ENCODE assay signal across 15 cellular contexts in the genomic region with DNA sequence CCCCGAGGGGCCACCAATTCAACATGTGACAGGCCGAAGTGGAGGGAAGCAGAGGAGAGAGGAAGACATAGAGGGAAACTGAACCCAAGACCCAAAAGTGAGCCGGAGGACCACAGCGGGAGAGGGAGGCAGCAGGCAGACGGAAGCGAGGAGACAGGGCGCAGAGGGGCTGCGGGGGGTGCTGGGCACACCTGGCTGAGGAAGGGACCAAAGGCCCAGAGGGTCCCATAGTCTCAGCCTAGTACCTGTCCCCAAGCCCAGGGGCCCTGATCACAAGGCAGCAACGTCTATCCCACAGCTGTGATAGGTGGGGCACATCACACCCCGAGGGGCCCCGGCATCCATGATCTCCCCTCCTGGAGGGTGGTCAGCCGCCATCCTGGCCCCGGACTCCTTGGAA. TPM values are rescaled to one million over a fixed set of nuclear protein-coding genes. Genes with fewer than 3 reads are reported as not detected.
DNase-seq lines count a peak whose midpoint lies in the region; ATAC-seq and TF ChIP-seq lines count a peak whose summit lies in the region.
"Had no signal": no experiment of that assay in that cellular context is flagged by ENCODE, and none has a peak within 500 bp of the region (broad histone marks: within the 10 kb centered on the region; RNA-seq: fewer than 3 reads in every experiment).

No MANE protein-coding gene starts in this region.

- H3K4me1 ChIP-seq in prostate gland (replicated peaks) = peaks cover 29% of the 10 kb centered on the region

- no peak for ATAC-seq in HG03039 (IDR thresholded peaks at IDR 0.05; ENCODE audit: unreplicated experiment)
- no peak for ATAC-seq in HG03469 (IDR thresholded peaks at IDR 0.05; ENCODE audit: unreplicated experiment)

- intact Hi-C loops in CD14-positive monocyte (cut with micrococcal nuclease) = no loop called here
- intact Hi-C loops in Calu3 (cut with micrococcal nuclease; ENCODE audit: unreplicated experiment) = no loop called here
- intact Hi-C loops in prostate gland (cut with DNase I) = no loop called here

- WGBS in prostate gland = 85% methylated on average over 13 of the region's 13 CpGs

- no peak overlapping the region for H3K4me3 ChIP-seq in prostate gland
- H3K4me3 ChIP-seq: ovary had no signal

- H3K27me3 ChIP-seq in prostate gland (replicated peaks; ENCODE audit: insufficient read depth) = no peaks in the 10 kb centered on the region
- H3K27me3 ChIP-seq: ovary had no signal

- DNase-seq in CD14-positive monocyte (ENCODE audit: low spot score) = no peak
- no peak for DNase-seq in Calu3
- DNase-seq in prostate gland (ENCODE audit: low spot score) = no peak
- no peak for DNase-seq in NCI-H748 treated with DMSO at 0.1 percent for 48 hours (lab: John Stamatoyannopoulos, UW)
- DNase-seq in DMS79 (lab: John Stamatoyannopoulos, UW) = no peak
- DNase-seq: effector CD8-positive, alpha-beta T cell; foreskin fibroblast; midbrain; NCI-H1048; NCI-H2227 treated with DMSO at 0.1 percent for 48 hours had no signal

- CTCF ChIA-PET in Calu3 (lab: Charles Lee) = interaction anchor here (1.6 kb wide), 1 partner anchor 16 kb away, joined by 6 read pairs; no protein-coding TSS in a partner anchor

- H3K36me3 Mint-ChIP-seq in CD14-positive monocyte (peaks cover 3 to 19% of the 10 kb centered on the region in 2 donors), Calu3 (ENCODE audit: insufficient read depth, unreplicated experiment) (peaks cover 8% of the 10 kb centered on the region)

- H3K4me3 Mint-ChIP-seq in CD14-positive monocyte = no peak overlapping the region
- peak overlapping the region; percentile 15 for H3K4me3 Mint-ChIP-seq in Calu3 (ENCODE audit: low read depth, unreplicated experiment)

- H3K27ac ChIP-seq in cingulate gyrus (ENCODE audit: low read depth, low read length) = peak overlapping the region; percentile 91
- H3K27ac ChIP-seq in prostate gland = peak overlapping the region; percentile 50 to 66
- H3K27ac ChIP-seq: ovary had no signal

- no peaks in the 10 kb centered on the region for H3K36me3 ChIP-seq in prostate gland
- H3K36me3 ChIP-seq: ovary had no signal

- H3K9me3 ChIP-seq in prostate gland = no peaks in the 10 kb centered on the region
- H3K9me3 ChIP-seq: ovary had no signal

- no peak for TF ChIP-seq CTCF in CD14-positive monocyte (IDR thresholded peaks at IDR 0.05)
- no peak for TF ChIP-seq CTCF in Calu3 (IDR thresholded peaks at IDR 0.05; ENCODE audit: unreplicated experiment)
- TF ChIP-seq CTCF in prostate gland (IDR thresholded peaks at IDR 0.05) = no peak

- H3K4me1 Mint-ChIP-seq in CD14-positive monocyte (peaks cover 44% of the 10 kb centered on the region), Calu3 (ENCODE audit: low read depth, unreplicated experiment) (peaks cover 25% of the 10 kb centered on the region)

- H3K27ac Mint-ChIP-seq in CD14-positive monocyte (peak overlapping the region in 4 of 7 donors; percentile 10 to 68 (median 60)), Calu3 (ENCODE audit: unreplicated experiment) (peak overlapping the region; percentile 66)

- no TSS peak for BruUV-seq in Calu3 (replicated peaks; lab: Mats Ljungman, UMichigan)

- H3K9me3 Mint-ChIP-seq in CD14-positive monocyte (peaks cover 0 to 2% (median 0%) of the 10 kb centered on the region in 7 donors), Calu3 (ENCODE audit: low read depth, unreplicated experiment) (no peaks in the 10 kb centered on the region)

- H3K27me3 Mint-ChIP-seq in CD14-positive monocyte (ENCODE audit: low read depth in 3 of 3) = peaks cover 0 to 5% (median 5%) of the 10 kb centered on the region in 3 donors
- H3K27me3 Mint-ChIP-seq in Calu3 (ENCODE audit: unreplicated experiment) = no peaks in the 10 kb centered on the region

- TF ChIP-seq POLR2A in prostate gland (IDR thresholded peaks at IDR 0.05) = no peak

RNA-seq across cellular contexts. Expression of a gene that starts 7.1 kb away (rescaled TPM):
- polyA plus RNA-seq in CD14-positive monocyte = 1 to 10 TPM; 3.5 to 4.2 TPM
- total RNA-seq in Calu3 (2022) = 13.7 and 18.2 TPM in 2 replicates
- 10 to 100 TPM; 49.6 to 77.4 TPM for total RNA-seq in prostate gland

RNA-seq across cellular contexts. Expression of a gene that starts 35.6 kb away (rescaled TPM):
- polyA plus RNA-seq in CD14-positive monocyte = 1 to 10 TPM; 7.1 to 8.0 TPM
- total RNA-seq in Calu3 (2022) (not detected in 2 replicates), prostate gland (10 to 100 TPM; 10.7 to 14.0 TPM)
- total RNA-seq: SK-MEL-5 had no signal
